ENCODE assay signal across 1 cellular context in genomic region chr16:7227193-7227825, GRCh38.
TF ChIP-seq lines count a peak whose summit lies in the region.

No MANE protein-coding gene starts in this region.

TF ChIP-seq in H1, 55 proteins besides CTCF, POLR2A, EP300 and RAD21 (continued from another document):
- no peak for TF ChIP-seq GTF2F1 (IDR thresholded peaks at IDR 0.05; ENCODE audit: borderline replicate concordance, low read depth, low read length)
- TF ChIP-seq POU5F1 (IDR thresholded peaks at IDR 0.05; ENCODE audit: low read depth, low read length) = no peak
- TF ChIP-seq, protein P1, sequence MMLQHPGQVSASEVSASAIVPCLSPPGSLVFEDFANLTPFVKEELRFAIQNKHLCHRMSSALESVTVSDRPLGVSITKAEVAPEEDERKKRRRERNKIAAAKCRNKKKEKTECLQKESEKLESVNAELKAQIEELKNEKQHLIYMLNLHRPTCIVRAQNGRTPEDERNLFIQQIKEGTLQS (IDR thresholded peaks at IDR 0.05; ENCODE audit: insufficient read depth, low read depth, low read length) = no peak
- TF ChIP-seq E2F6 (IDR thresholded peaks at IDR 0.05) = no peak
- TF ChIP-seq KDM1A (IDR thresholded peaks at IDR 0.05; ENCODE audit: borderline replicate concordance, low read length) = no peak
- peak; percentile 34; the same call in 1 of the 2 replicates for TF ChIP-seq CEBPB (IDR thresholded peaks at IDR 0.05; ENCODE audit: low read depth, low read length)
- no peak for TF ChIP-seq RFX5 (IDR thresholded peaks at IDR 0.05; ENCODE audit: borderline replicate concordance, low read depth, low read length)
- no peak for TF ChIP-seq GABPA (IDR thresholded peaks at IDR 0.05; ENCODE audit: borderline replicate concordance, insufficient read depth, low read length)
- peak; percentile 71 for TF ChIP-seq SP1 (IDR thresholded peaks at IDR 0.05; ENCODE audit: low read depth, low read length)
- TF ChIP-seq HDAC2 (IDR thresholded peaks at IDR 0.05; ENCODE audit: borderline replicate concordance in 1 of 2, low read depth in 2 of 2, low read length in 2 of 2) = peak in 1 of 2 experiments; percentile 75; a peak in 1 of 4 replicates
- TF ChIP-seq EZH2 (IDR thresholded peaks at IDR 0.05; ENCODE audit: low read depth, low read length, severe bottlenecking) = no peak
- no peak for TF ChIP-seq RXRA (IDR thresholded peaks at IDR 0.05; ENCODE audit: insufficient read depth, low read depth, low read length)
- TF ChIP-seq BACH1 (IDR thresholded peaks at IDR 0.05; ENCODE audit: low read length) = 0 out of 2 replicates have a peak, but pooled peaks have one; percentile 37
- TF ChIP-seq MAX (IDR thresholded peaks at IDR 0.05) = peak; percentile 38; the same call in 1 of the 2 replicates
- TF ChIP-seq RBBP5 (IDR thresholded peaks at IDR 0.05; ENCODE audit: borderline replicate concordance, low read depth, low read length) = peak; percentile 96; the same call in 1 of the 2 replicates
